Comparison of ENCODE assay signal across 23 cellular contexts in genomic region chr1:28099050-28099769, GRCh38. TPM values are rescaled to one million over a fixed set of nuclear protein-coding genes. Genes with fewer than 3 reads are reported as not detected.
A peak's percentile ranks its signal among the peaks of the same experiment; 100 is the strongest.
DNase-seq lines count a peak whose midpoint lies in the region; ATAC-seq and TF ChIP-seq lines count a peak whose summit lies in the region.
"Had no signal": no experiment of that assay in that cellular context is flagged by ENCODE, and none has a peak within 500 bp of the region (broad histone marks: within the 10 kb centered on the region; RNA-seq: fewer than 3 reads in every experiment).

No MANE protein-coding gene starts in this region.

- H3K27ac ChIP-seq in GM23338 (ENCODE audit: low read depth), result no peak overlapping the region
- H3K27ac ChIP-seq in SJSA1, result peak overlapping the region; percentile 69
- H3K27ac ChIP-seq in heart right ventricle, result peak overlapping the region in 6 of 10 donors; percentile 6 to 72 (median 64)
- H3K27ac ChIP-seq in osteoblast (ENCODE audit: low read depth, low read length), result no peak overlapping the region
- H3K27ac ChIP-seq in OCI-LY7 (ENCODE audit: low read depth, low read length, poor library complexity, severe bottlenecking), result no peak overlapping the region
- H3K27ac ChIP-seq: C4-2B, esophagus squamous epithelium, HL-60, parathyroid adenoma, uterus had no signal

- H3K79me2 ChIP-seq in GM23338 (replicated peaks; ENCODE audit: insufficient read depth) (no peaks in the 10 kb centered on the region), osteoblast (ENCODE audit: insufficient read depth, low read length) (no peaks in the 10 kb centered on the region), OCI-LY7 (ENCODE audit: insufficient read depth, low read depth, low read length) (no peaks in the 10 kb centered on the region)
- H3K79me2 ChIP-seq: parathyroid adenoma had no signal

- no peaks in the 10 kb centered on the region for H3K27me3 ChIP-seq in GM23338 (ENCODE audit: insufficient read depth)
- H3K27me3 ChIP-seq in SJSA1 (replicated peaks), result no peaks in the 10 kb centered on the region
- H3K27me3 ChIP-seq in heart right ventricle, result no peaks in the 10 kb centered on the region
- peaks cover 1% of the 10 kb centered on the region for H3K27me3 ChIP-seq in osteoblast (ENCODE audit: insufficient read depth, low read length)
- H3K27me3 ChIP-seq: esophagus squamous epithelium, uterus had no signal

- TF ChIP-seq CTCF in GM23338 (conservative IDR thresholded peaks at IDR 0.05; ENCODE audit: low read depth in 2 of 2) (no peak), heart right ventricle (IDR thresholded peaks at IDR 0.05) (no peak), osteoblast (IDR thresholded peaks at IDR 0.05; ENCODE audit: extremely low read depth, low read depth, low read length) (no peak), OCI-LY7 (conservative IDR thresholded peaks at IDR 0.05; ENCODE audit: low read length) (no peak)

- H3F3A ChIP-seq in GM23338 (replicated peaks; ENCODE audit: low read depth), result no peaks in the 10 kb centered on the region

- H3K4me2 ChIP-seq in GM23338, result no peak overlapping the region
- H3K4me2 ChIP-seq in osteoblast (ENCODE audit: insufficient read depth, low read length), result no peak overlapping the region
- no peak overlapping the region for H3K4me2 ChIP-seq in OCI-LY7 (ENCODE audit: low read length)

- no peak overlapping the region for H3K4me3 Mint-ChIP-seq in GM23338
- H3K4me3 Mint-ChIP-seq: activated naive CD4-positive, alpha-beta T cell treated with anti-CD3 and anti-CD28 coated beads, Interleukin-2, amount 50 U/mL, for 24 hours; effector memory CD8-positive, alpha-beta T cell; naive thymus-derived CD4-positive, alpha-beta T cell had no signal

- H3K9me2 ChIP-seq in GM23338 (ENCODE audit: insufficient read depth) (no peaks in the 10 kb centered on the region), OCI-LY7 (ENCODE audit: insufficient read depth, low read length) (no peaks in the 10 kb centered on the region)

- no TSS peak for BruUV-seq in OCI-LY7 (replicated peaks; lab: Mats Ljungman, UMichigan)

- H3K9me3 Mint-ChIP-seq in GM23338, result no peaks in the 10 kb centered on the region
- H3K9me3 Mint-ChIP-seq: activated naive CD4-positive, alpha-beta T cell treated with anti-CD3 and anti-CD28 coated beads, Interleukin-2, amount 50 U/mL, for 24 hours; effector memory CD8-positive, alpha-beta T cell; naive thymus-derived CD4-positive, alpha-beta T cell had no signal

- POLR2A ChIA-PET in OCI-LY7 (lab: Charles Lee), result interaction anchor here (1.1 to 1.6 kb wide), 2 partner anchors 10 kb away, joined by 4 to 7 read pairs; no protein-coding TSS in a partner anchor

- H3K4me3 ChIP-seq in GM23338 (no peak overlapping the region), SJSA1 (no peak overlapping the region), heart right ventricle (no peak overlapping the region), osteoblast (ENCODE audit: insufficient read depth, low read length) (no peak overlapping the region), OCI-LY7 (ENCODE audit: low read depth, low read length, poor library complexity, severe bottlenecking) (no peak overlapping the region)
- H3K4me3 ChIP-seq: esophagus squamous epithelium, uterus had no signal

- no peaks in the 10 kb centered on the region for H4K20me1 ChIP-seq in GM23338 (replicated peaks; ENCODE audit: insufficient read depth)
- no peaks in the 10 kb centered on the region for H4K20me1 ChIP-seq in osteoblast (ENCODE audit: insufficient read depth, low read length)
- no peaks in the 10 kb centered on the region for H4K20me1 ChIP-seq in OCI-LY7 (ENCODE audit: insufficient read depth, low read length)

- H3K36me3 ChIP-seq in GM23338 (ENCODE audit: insufficient read depth), result no peaks in the 10 kb centered on the region
- H3K36me3 ChIP-seq in SJSA1, result no peaks in the 10 kb centered on the region
- H3K36me3 ChIP-seq in heart right ventricle, result no peaks in the 10 kb centered on the region
- H3K36me3 ChIP-seq in osteoblast (ENCODE audit: insufficient read depth, low read length), result no peaks in the 10 kb centered on the region
- H3K36me3 ChIP-seq in OCI-LY7 (ENCODE audit: insufficient read depth, low read length), result no peaks in the 10 kb centered on the region
- H3K36me3 ChIP-seq: esophagus squamous epithelium, uterus had no signal

- no peaks in the 10 kb centered on the region for H3K4me1 Mint-ChIP-seq in GM23338
- H3K4me1 Mint-ChIP-seq: activated naive CD4-positive, alpha-beta T cell treated with anti-CD3 and anti-CD28 coated beads, Interleukin-2, amount 50 U/mL, for 24 hours had no signal

- DNase-seq in GM23338 (ENCODE audit: low spot score), result no peak
- peak; percentile 40 to 60 for DNase-seq in SJSA1 (ENCODE audit: low read depth in 1 of 2, low spot score in 2 of 2)
- peak in 1 of 2 donors; percentile 48 for DNase-seq in heart right ventricle
- DNase-seq in osteoblast (ENCODE audit: insufficient read length, low spot score, missing footprints), result peak; percentile 22
- no peak for DNase-seq in OCI-LY7 (ENCODE audit: low spot score)
- DNase-seq in RPMI8226, result no peak
- no peak for DNase-seq in NCI-H1436 treated with DMSO at 0.1 percent for 48 hours (lab: John Stamatoyannopoulos, UW)
- no peak for DNase-seq in NCI-H146 (lab: John Stamatoyannopoulos, UW)
- DNase-seq: activated CD4-positive, alpha-beta T cell treated with anti-CD3 and anti-CD28 coated beads for 4 hours; effector memory CD8-positive, alpha-beta T cell; esophagus squamous epithelium; mesendoderm; MM.1S; naive thymus-derived CD4-positive, alpha-beta T cell; NCI-H1694; NCI-H2171 treated with DMSO at 0.1 percent for 48 hours; NCI-H526 treated with DMSO at 0.1 percent for 48 hours; uterus had no signal

- intact Hi-C loops in heart right ventricle (cut with DNase I), result no loop called here
- intact Hi-C loops in OCI-LY7 (cut with micrococcal nuclease; ENCODE audit: unreplicated experiment), result no loop called here

- no peaks in the 10 kb centered on the region for H3K36me3 Mint-ChIP-seq in GM23338 (ENCODE audit: low read depth)
- H3K36me3 Mint-ChIP-seq: activated naive CD4-positive, alpha-beta T cell treated with anti-CD3 and anti-CD28 coated beads, Interleukin-2, amount 50 U/mL, for 24 hours had no signal

- peak overlapping the region; percentile 74; the same call in 1 of the 2 replicates for H2AFZ ChIP-seq in GM23338
- H2AFZ ChIP-seq in osteoblast (ENCODE audit: low read length), result no peak overlapping the region
- no peak overlapping the region for H2AFZ ChIP-seq in OCI-LY7 (ENCODE audit: low read length)
- H2AFZ ChIP-seq: parathyroid adenoma had no signal

- peaks cover 3% of the 10 kb centered on the region for H3K27me3 Mint-ChIP-seq in GM23338 (ENCODE audit: insufficient read depth, low read depth, poor library complexity)
- H3K27me3 Mint-ChIP-seq: effector memory CD8-positive, alpha-beta T cell had no signal

- H3K4me1 ChIP-seq in GM23338 (ENCODE audit: insufficient read depth) (no peaks in the 10 kb centered on the region; the same call in 1 of the 2 replicates), SJSA1 (replicated peaks) (peaks cover 30% of the 10 kb centered on the region), heart right ventricle (peaks cover 0 to 12% (median 0%) of the 10 kb centered on the region in 9 donors), osteoblast (ENCODE audit: insufficient read depth, low read length) (no peaks in the 10 kb centered on the region), OCI-LY7 (ENCODE audit: insufficient read depth, low read length, poor library complexity, severe bottlenecking) (no peaks in the 10 kb centered on the region)
- H3K4me1 ChIP-seq: esophagus squamous epithelium, parathyroid adenoma, uterus had no signal

- CTCF ChIA-PET in OCI-LY7 (lab: Charles Lee; ENCODE audit: unreplicated experiment), result no interaction called here

- H3K9me3 ChIP-seq in SJSA1 (replicated peaks) (0 out of 2 replicates have a peak, but pooled peaks cover 4% of the 10 kb centered on the region), heart right ventricle (no peaks in the 10 kb centered on the region), osteoblast (ENCODE audit: low read depth, low read length) (no peaks in the 10 kb centered on the region), OCI-LY7 (ENCODE audit: low read length) (no peaks in the 10 kb centered on the region)
- H3K9me3 ChIP-seq: esophagus squamous epithelium, uterus had no signal

- H3K27ac Mint-ChIP-seq in GM23338, result no peak overlapping the region
- H3K27ac Mint-ChIP-seq: activated naive CD4-positive, alpha-beta T cell treated with anti-CD3 and anti-CD28 coated beads, Interleukin-2, amount 50 U/mL, for 24 hours; effector memory CD8-positive, alpha-beta T cell; naive thymus-derived CD4-positive, alpha-beta T cell had no signal

- ATAC-seq in GM23338 (no peak), heart right ventricle (peak; percentile 83 to 98 (median 92))
- ATAC-seq: effector memory CD8-positive, alpha-beta T cell; naive thymus-derived CD4-positive, alpha-beta T cell; sciatic nerve had no signal

- 62 to 74% methylated on average over 5 of the region's 5 CpGs for WGBS in heart right ventricle, 2 donors

TF ChIP-seq in GM23338, 12 proteins besides CTCF, POLR2A, EP300 and RAD21 (continues in another document):
- TF ChIP-seq CREB1 (CRISPR knock-in tag; IDR thresholded peaks at IDR 0.05; ENCODE audit: low read depth), result no peak

RNA-seq across cellular contexts. Expression of gene EYA3, which starts 10.8 kb away (rescaled TPM):
- 25.5 and 33.6 TPM in 2 replicates for total RNA-seq in GM23338 (2014; rRNA removed; shearing (Covaris generic))
- 10.9 and 12.5 TPM in 2 replicates for polyA plus RNA-seq in GM23338 (2016; fragmentation: Nextera tagmentation; extraction: Ambion mirVana)
- total RNA-seq in SJSA1 (2014; rRNA removed; shearing (Covaris generic)), result 11.4 and 13.0 TPM in 2 replicates
- total RNA-seq in heart right ventricle, result 10 to 100 TPM; 15.2 to 22.1 (median 17.7) TPM
- 1 to 10 TPM; 3.6 to 9.3 TPM for polyA plus RNA-seq in heart right ventricle
- total RNA-seq in osteoblast, result 10.9 and 13.3 TPM in 2 replicates
- total RNA-seq in OCI-LY7 (2014; rRNA removed; shearing (Covaris generic)), result 24.1 and 29.0 TPM in 2 replicates
- 104 and 114 TPM in 2 replicates for total RNA-seq in OCI-LY7 (2022)

Comparison
In these comparisons a context has a peak if more than half of its experiments do, and no peak if none do; other contexts are left out.
1. DNase-seq: peak in SJSA1 (2 of 2) and osteoblast (single experiment); none in GM23338 (single experiment), OCI-LY7 (single experiment), RPMI8226 (single experiment), NCI-H1436 treated with DMSO at 0.1 percent for 48 hours (single experiment) and NCI-H146 (single experiment).
2. H3K27ac ChIP-seq: peak in SJSA1 (single experiment) and heart right ventricle (6 of 10); none in GM23338 (single experiment), osteoblast (single experiment) and OCI-LY7 (single experiment).